In genomic region chr6:118485601-118486550, GRCh38 we compare ENCODE assay signal across 9 cellular contexts.
DNase-seq lines count a peak whose midpoint lies in the region; ATAC-seq and TF ChIP-seq lines count a peak whose summit lies in the region.
"Had no signal": no experiment of that assay in that cellular context is flagged by ENCODE, and none has a peak within 500 bp of the region (broad histone marks: within the 10 kb centered on the region; RNA-seq: fewer than 3 reads in every experiment).

No MANE protein-coding gene starts in this region.

- BruUV-seq in Calu3 (replicated peaks; lab: Mats Ljungman, UMichigan), result no TSS peak

- no peak overlapping the region for H3K9ac ChIP-seq in MM.1S (ENCODE audit: low read length)

- CTCF ChIA-PET in Calu3 (lab: Charles Lee), result no interaction called here

- H3K36me3 ChIP-seq in MM.1S (replicated peaks; ENCODE audit: insufficient read depth, low read length), result no peaks in the 10 kb centered on the region

- DNase-seq in activated naive CD4-positive, alpha-beta T cell treated with anti-CD3 and anti-CD28 coated beads, Interleukin-2, amount 50 U/mL, for 72 hours (ENCODE audit: low spot score in 2 of 2), result no peak
- no peak for DNase-seq in activated naive CD4-positive, alpha-beta T cell treated with Interleukin-2 at 50 U/mL for 16 hours
- DNase-seq in MM.1S (peak; percentile 53), substantia nigra (lab: John Stamatoyannopoulos, UW) (peak in 26 of 49 donors; percentile 2 to 79 (median 12)), NCI-H1417 treated with DMSO at 0.1 percent for 48 hours (lab: John Stamatoyannopoulos, UW) (no peak), coronary artery (ENCODE audit: low spot score) (no peak), Calu3 (no peak)
- DNase-seq: NCI-H2107 had no signal

- H3K27ac Mint-ChIP-seq in activated naive CD4-positive, alpha-beta T cell treated with anti-CD3 and anti-CD28 coated beads, Interleukin-2, amount 50 U/mL, for 72 hours, result peak overlapping the region; percentile 58 to 88
- no peak overlapping the region for H3K27ac Mint-ChIP-seq in Calu3 (ENCODE audit: unreplicated experiment)

- H3K9me2 ChIP-seq in MM.1S (replicated peaks; ENCODE audit: insufficient read depth, low read length), result no peaks in the 10 kb centered on the region

- H3K4me2 ChIP-seq in MM.1S (ENCODE audit: low read depth, low read length), result peak overlapping the region; percentile 21

- no peak overlapping the region for H3K4me3 Mint-ChIP-seq in Calu3 (ENCODE audit: low read depth, unreplicated experiment)

- H4K20me1 ChIP-seq in MM.1S (ENCODE audit: insufficient read depth, low read length), result no peaks in the 10 kb centered on the region

- H3K4me1 Mint-ChIP-seq in Calu3 (ENCODE audit: low read depth, unreplicated experiment), result no peaks in the 10 kb centered on the region

- H3K36me3 Mint-ChIP-seq in activated naive CD4-positive, alpha-beta T cell treated with anti-CD3 and anti-CD28 coated beads, Interleukin-2, amount 50 U/mL, for 72 hours, result peaks cover 34 to 48% of the 10 kb centered on the region in 2 donors
- no peaks in the 10 kb centered on the region for H3K36me3 Mint-ChIP-seq in Calu3 (ENCODE audit: insufficient read depth, unreplicated experiment)

- ATAC-seq in activated naive CD4-positive, alpha-beta T cell treated with anti-CD3 and anti-CD28 coated beads, Interleukin-2, amount 50 U/mL, for 72 hours, result peak; percentile 88
- peak; percentile 96 for ATAC-seq in HG02759 (IDR thresholded peaks at IDR 0.05; ENCODE audit: unreplicated experiment)

- no peaks in the 10 kb centered on the region for H3K27me3 ChIP-seq in MM.1S (replicated peaks; ENCODE audit: insufficient read depth, low read length)

- H3F3A ChIP-seq in MM.1S (ENCODE audit: insufficient read depth, low read length), result 0 out of 2 replicates have a peak, but pooled peaks cover 6% of the 10 kb centered on the region

- peaks cover 7 to 19% of the 10 kb centered on the region in 2 donors for H3K9me3 Mint-ChIP-seq in activated naive CD4-positive, alpha-beta T cell treated with anti-CD3 and anti-CD28 coated beads, Interleukin-2, amount 50 U/mL, for 72 hours
- peaks cover 9% of the 10 kb centered on the region for H3K9me3 Mint-ChIP-seq in Calu3 (ENCODE audit: low read depth, unreplicated experiment)

- no peak overlapping the region for H3K4me3 ChIP-seq in MM.1S (ENCODE audit: low read length)
- H3K4me3 ChIP-seq in coronary artery, result no peak overlapping the region

- H3K27ac ChIP-seq in MM.1S (ENCODE audit: low read length) (peak overlapping the region; percentile 28; the same call in 1 of the 2 replicates), substantia nigra (ENCODE audit: low read depth, low read length, poor library complexity, severe bottlenecking) (peak overlapping the region; percentile 78), coronary artery (no peak overlapping the region)

- peaks cover 22% of the 10 kb centered on the region for H3K4me1 ChIP-seq in MM.1S (ENCODE audit: low read length)

- intact Hi-C loops in Calu3 (cut with micrococcal nuclease; ENCODE audit: unreplicated experiment), result no loop called here

- TF ChIP-seq CTCF in MM.1S (IDR thresholded peaks at IDR 0.05; ENCODE audit: low read length), result no peak
- no peak for TF ChIP-seq CTCF in coronary artery (IDR thresholded peaks at IDR 0.05)
- TF ChIP-seq CTCF in Calu3 (IDR thresholded peaks at IDR 0.05; ENCODE audit: unreplicated experiment), result no peak

- no peaks in the 10 kb centered on the region for H3K79me2 ChIP-seq in MM.1S (ENCODE audit: low read length)

- H3K9me3 ChIP-seq in MM.1S (replicated peaks; ENCODE audit: insufficient read depth, low read length), result no peaks in the 10 kb centered on the region

- no peak overlapping the region for H2AFZ ChIP-seq in MM.1S (ENCODE audit: low read length)

- H3K27me3 Mint-ChIP-seq in Calu3 (ENCODE audit: unreplicated experiment), result no peaks in the 10 kb centered on the region

Comparison
In these comparisons a context has a peak if more than half of its experiments do, and no peak if none do; other contexts are left out.
1. DNase-seq: peak in MM.1S (single experiment) and substantia nigra (26 of 49); none in activated naive CD4-positive, alpha-beta T cell treated with anti-CD3 and anti-CD28 coated beads, Interleukin-2, amount 50 U/mL, for 72 hours (0 of 2), activated naive CD4-positive, alpha-beta T cell treated with Interleukin-2 at 50 U/mL for 16 hours (single experiment), NCI-H1417 treated with DMSO at 0.1 percent for 48 hours (single experiment), coronary artery (single experiment) and Calu3 (single experiment).
2. H3K27ac ChIP-seq: peak in MM.1S (single experiment) and substantia nigra (single experiment); none in coronary artery (0 of 2).